ENCODE assay signal across 2 cellular contexts in the genomic region with DNA sequence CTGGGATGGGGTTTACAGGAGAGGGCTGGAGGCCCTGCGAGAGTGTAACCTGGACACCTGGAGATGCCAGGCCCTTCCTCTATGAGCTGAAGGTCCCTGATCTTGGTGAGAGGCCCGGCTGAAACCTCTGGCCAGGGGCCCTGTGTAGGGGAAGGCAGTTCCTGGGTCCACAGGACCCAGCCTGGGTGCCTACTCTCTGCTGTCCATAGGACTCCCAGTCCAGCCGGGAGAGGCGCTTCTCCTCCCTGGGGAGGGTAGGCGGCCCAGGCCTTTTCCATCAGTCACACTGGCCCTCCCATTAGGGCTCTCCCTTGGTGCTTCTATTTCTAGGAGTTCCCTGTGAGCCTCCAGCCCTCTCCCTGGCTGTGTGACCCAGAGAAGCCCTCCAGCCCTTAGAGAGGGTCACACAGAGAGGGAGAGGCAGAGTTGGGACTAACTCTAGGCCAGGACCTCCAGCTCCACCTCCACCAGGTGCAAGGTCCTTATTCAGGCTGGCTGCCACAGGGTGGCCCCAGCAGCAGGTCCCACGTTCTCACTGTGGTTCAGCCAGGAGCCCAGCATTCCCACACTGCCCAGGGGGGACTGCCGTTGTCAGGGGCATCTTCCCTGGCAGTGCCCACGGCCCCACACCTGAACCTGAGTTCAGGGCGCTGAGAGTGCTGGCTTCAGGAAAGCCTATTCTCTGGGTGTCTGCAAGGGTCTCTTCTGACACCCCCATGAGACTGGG.
TF ChIP-seq lines count a peak whose summit lies in the region.

No MANE protein-coding gene starts in this region.

TF ChIP-seq in IMR-90, 13 proteins besides CTCF, POLR2A, EP300 and RAD21 (continued from another document):
- TF ChIP-seq RFX5 (IDR thresholded peaks at IDR 0.05; ENCODE audit: low read depth, low read length) (no peak), FOS (IDR thresholded peaks at IDR 0.05; ENCODE audit: low read depth, low read length) (no peak), MAFK (IDR thresholded peaks at IDR 0.05; ENCODE audit: low read depth, low read length) (no peak)
- TF ChIP-seq, protein P1, sequence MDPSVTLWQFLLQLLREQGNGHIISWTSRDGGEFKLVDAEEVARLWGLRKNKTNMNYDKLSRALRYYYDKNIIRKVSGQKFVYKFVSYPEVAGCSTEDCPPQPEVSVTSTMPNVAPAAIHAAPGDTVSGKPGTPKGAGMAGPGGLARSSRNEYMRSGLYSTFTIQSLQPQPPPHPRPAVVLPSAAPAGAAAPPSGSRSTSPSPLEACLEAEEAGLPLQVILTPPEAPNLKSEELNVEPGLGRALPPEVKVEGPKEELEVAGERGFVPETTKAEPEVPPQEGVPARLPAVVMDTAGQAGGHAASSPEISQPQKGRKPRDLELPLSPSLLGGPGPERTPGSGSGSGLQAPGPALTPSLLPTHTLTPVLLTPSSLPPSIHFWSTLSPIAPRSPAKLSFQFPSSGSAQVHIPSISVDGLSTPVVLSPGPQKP (IDR thresholded peaks at IDR 0.05; ENCODE audit: borderline replicate concordance, low read depth, low read length): no peak

TF ChIP-seq in HepG2, 621 proteins besides CTCF, POLR2A, EP300 and RAD21 (continued from another document):
- no peak for TF ChIP-seq GMEB1 (CRISPR knock-in tag; IDR thresholded peaks at IDR 0.05; ENCODE audit: borderline replicate concordance)
- no peak for TF ChIP-seq ZNF331 (CRISPR knock-in tag; IDR thresholded peaks at IDR 0.05)
- TF ChIP-seq EED (CRISPR knock-in tag; IDR thresholded peaks at IDR 0.05): no peak
- no peak for TF ChIP-seq ZNF557 (CRISPR knock-in tag; IDR thresholded peaks at IDR 0.05)
- no peak for TF ChIP-seq CCDC6 (CRISPR knock-in tag; IDR thresholded peaks at IDR 0.05)
- TF ChIP-seq ZNF607 (CRISPR knock-in tag; IDR thresholded peaks at IDR 0.05; ENCODE audit: borderline replicate concordance): no peak
